8 cellular contexts compared by ENCODE assay signal in the genomic region with DNA sequence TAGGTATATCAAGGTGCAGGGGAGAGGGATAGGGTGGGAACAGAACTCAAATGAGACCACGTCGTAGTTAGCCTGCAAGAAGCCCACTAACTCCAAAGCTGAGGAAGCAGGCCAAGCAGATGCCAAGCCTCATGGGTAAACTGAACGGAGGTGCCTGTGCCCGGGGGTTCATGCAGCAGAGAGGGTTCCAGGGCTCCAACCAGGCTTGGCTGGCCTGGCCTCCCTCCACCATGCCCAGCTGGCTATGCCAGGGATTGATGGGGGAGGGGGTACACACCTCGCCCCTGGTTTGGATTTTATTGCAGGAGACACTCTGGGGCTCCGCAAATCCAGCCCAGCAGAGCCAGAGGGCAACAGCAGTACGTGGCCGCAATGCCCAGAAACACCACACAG. TPM values are rescaled to one million over a fixed set of nuclear protein-coding genes. Genes with fewer than 3 reads are reported as not detected.
A peak's percentile ranks its signal among the peaks of the same experiment; 100 is the strongest.
DNase-seq lines count a peak whose midpoint lies in the region; ATAC-seq and TF ChIP-seq lines count a peak whose summit lies in the region.
"Had no signal": no experiment of that assay in that cellular context is flagged by ENCODE, and none has a peak within 500 bp of the region (broad histone marks: within the 10 kb centered on the region; RNA-seq: fewer than 3 reads in every experiment).

No MANE protein-coding gene starts in this region.

- H3K27ac ChIP-seq in CD8-positive, alpha-beta T cell (ENCODE audit: low read depth, low read length), result no peak overlapping the region
- peak overlapping the region; percentile 74 to 92 for H3K27ac ChIP-seq in breast epithelium

- TF ChIP-seq CTCF in CD8-positive, alpha-beta T cell (IDR thresholded peaks at IDR 0.05), result no peak
- TF ChIP-seq CTCF in breast epithelium (IDR thresholded peaks at IDR 0.05), result no peak

- H3K27ac Mint-ChIP-seq in CD8-positive, alpha-beta T cell, result peak overlapping the region; percentile 41
- peak overlapping the region in 7 of 10 donors; percentile 12 to 78 (median 61) for H3K27ac Mint-ChIP-seq in naive thymus-derived CD8-positive, alpha-beta T cell

- no peak overlapping the region for H3K4me3 ChIP-seq in CD8-positive, alpha-beta T cell (ENCODE audit: low read depth, low read length)
- peak overlapping the region in 2 of 3 donors; percentile 3 to 34 for H3K4me3 ChIP-seq in breast epithelium

- H3K9me3 Mint-ChIP-seq in CD8-positive, alpha-beta T cell, result no peaks in the 10 kb centered on the region
- H3K9me3 Mint-ChIP-seq in naive thymus-derived CD8-positive, alpha-beta T cell, result no peaks in the 10 kb centered on the region

- H3K36me3 ChIP-seq in CD8-positive, alpha-beta T cell (ENCODE audit: insufficient read depth, low read length), result peaks cover 8% of the 10 kb centered on the region
- H3K36me3 ChIP-seq in breast epithelium, result no peaks in the 10 kb centered on the region

- POLR2A ChIA-PET in CD8-positive, alpha-beta T cell (lab: Charles Lee), result interaction anchor here (0.8 to 3.0 kb wide), 5 partner anchors 12 to 55 kb away, joined by 4 to 12 read pairs (median 8); a partner anchor contains a TSS
- POLR2A ChIA-PET in naive thymus-derived CD8-positive, alpha-beta T cell (lab: Charles Lee), result interaction anchor here (0.7 to 6.8 kb wide), 8 partner anchors 10 to 64 kb away, joined by 3 to 42 read pairs (median 6); a partner anchor contains a TSS

- H3K9me3 ChIP-seq in CD8-positive, alpha-beta T cell (ENCODE audit: low read length), result no peaks in the 10 kb centered on the region
- H3K9me3 ChIP-seq in breast epithelium, result no peaks in the 10 kb centered on the region

- intact Hi-C loops in CD8-positive, alpha-beta T cell (cut with DNase I, micrococcal nuclease), result no loop called here
- intact Hi-C loops in breast epithelium (cut with DNase I; ENCODE audit: low total_unique reads) (no loop called here), left colon (cut with DNase I, micrococcal nuclease) (no loop called here)

- H3K4me1 ChIP-seq in CD8-positive, alpha-beta T cell (ENCODE audit: insufficient read depth, low read length), result peaks cover 74% of the 10 kb centered on the region
- peaks cover 32 to 39% of the 10 kb centered on the region in 2 donors for H3K4me1 ChIP-seq in breast epithelium

- CTCF ChIA-PET in CD8-positive, alpha-beta T cell (lab: Charles Lee), result interaction anchor here (2.0 to 9.3 kb wide), 4 partner anchors 11 to 53 kb away, joined by 4 to 111 read pairs (median 68); a partner anchor contains a TSS

- no peak for DNase-seq in CD8-positive, alpha-beta T cell
- DNase-seq in breast epithelium (ENCODE audit: low spot score in 2 of 2) (no peak), left colon (no peak), NCI-H2227 (lab: John Stamatoyannopoulos, UW; ENCODE audit: unreplicated experiment) (no peak)
- no peak for DNase-seq in naive thymus-derived CD8-positive, alpha-beta T cell
- DNase-seq: NCI-H187 treated with DMSO at 0.1 percent for 48 hours, SIG-M5 had no signal

- H3K4me1 Mint-ChIP-seq in CD8-positive, alpha-beta T cell (ENCODE audit: low read depth), result peaks cover 76% of the 10 kb centered on the region
- peaks cover 37 to 96% (median 86%) of the 10 kb centered on the region in 4 donors for H3K4me1 Mint-ChIP-seq in naive thymus-derived CD8-positive, alpha-beta T cell

- TF ChIP-seq POLR2A in breast epithelium (IDR thresholded peaks at IDR 0.05), result no peak

- peaks cover 20% of the 10 kb centered on the region for H3K36me3 Mint-ChIP-seq in CD8-positive, alpha-beta T cell
- peaks cover 0 to 9% (median 0%) of the 10 kb centered on the region in 3 donors for H3K36me3 Mint-ChIP-seq in naive thymus-derived CD8-positive, alpha-beta T cell

- no peak overlapping the region for H3K4me3 Mint-ChIP-seq in CD8-positive, alpha-beta T cell
- peak overlapping the region in 3 of 10 donors; percentile 23 to 44 (median 38) for H3K4me3 Mint-ChIP-seq in naive thymus-derived CD8-positive, alpha-beta T cell

- ATAC-seq in CD8-positive, alpha-beta T cell, result no peak
- no peak for ATAC-seq in naive thymus-derived CD8-positive, alpha-beta T cell
- ATAC-seq in left colon (no peak), HG02884 (IDR thresholded peaks at IDR 0.05; ENCODE audit: unreplicated experiment) (no peak)

- H3K27me3 ChIP-seq in CD8-positive, alpha-beta T cell (ENCODE audit: insufficient read depth, low read length), result no peaks in the 10 kb centered on the region
- no peaks in the 10 kb centered on the region for H3K27me3 ChIP-seq in breast epithelium

- no peaks in the 10 kb centered on the region for H3K27me3 Mint-ChIP-seq in CD8-positive, alpha-beta T cell (ENCODE audit: low read depth)
- H3K27me3 Mint-ChIP-seq in naive thymus-derived CD8-positive, alpha-beta T cell, result no peaks in the 10 kb centered on the region

RNA-seq across cellular contexts. Expression of a gene that starts 27.3 kb away (rescaled TPM):
- 100 to 1,000 TPM; 170 to 171 TPM for total RNA-seq in CD8-positive, alpha-beta T cell
- total RNA-seq in breast epithelium, result 10 to 100 TPM; 44.8 to 74.1 (median 53.9) TPM
- 10 to 100 TPM; 93.9 to 96.6 TPM for total RNA-seq in naive thymus-derived CD8-positive, alpha-beta T cell
- 10 to 100 TPM; 64.3 to 95.6 (median 80.4) TPM for polyA plus RNA-seq in naive thymus-derived CD8-positive, alpha-beta T cell
- total RNA-seq in left colon, result 100 to 1,000 TPM; 161 to 164 TPM

RNA-seq across cellular contexts. Expression of a gene that starts 37.3 kb away (rescaled TPM):
- total RNA-seq in CD8-positive, alpha-beta T cell, result 1,000 to 10,000 TPM; 2,094 to 2,102 TPM
- 1,000 to 10,000 TPM; 3,137 to 4,833 (median 3,312) TPM for total RNA-seq in breast epithelium
- total RNA-seq in naive thymus-derived CD8-positive, alpha-beta T cell, result 1,000 to 10,000 TPM; 1,511 to 1,568 TPM
- polyA plus RNA-seq in naive thymus-derived CD8-positive, alpha-beta T cell, result 1,000 to 10,000 TPM; 1,821 to 2,320 (median 1,964) TPM
- 1,000 to 10,000 TPM; 1,414 to 1,580 TPM for total RNA-seq in left colon

RNA-seq across cellular contexts. Expression of a gene that starts 43.7 kb away (rescaled TPM):
- 100 to 1,000 TPM; 161 to 163 TPM for total RNA-seq in CD8-positive, alpha-beta T cell
- total RNA-seq in breast epithelium (10 to 100 TPM; 50.1 to 79.6 (median 73.4) TPM), left colon (10 to 100 TPM; 61.3 to 78.8 TPM)
- 100 to 1,000 TPM; 132 to 133 TPM for total RNA-seq in naive thymus-derived CD8-positive, alpha-beta T cell
- polyA plus RNA-seq in naive thymus-derived CD8-positive, alpha-beta T cell, result 10 to 100 TPM; 14.9 to 28.3 (median 23.8) TPM

RNA-seq across cellular contexts. Expression of a gene that starts 53.5 kb away (rescaled TPM):
- 1,000 to 10,000 TPM; 6,214 to 6,704 TPM for total RNA-seq in CD8-positive, alpha-beta T cell
- total RNA-seq in breast epithelium, result under 1 TPM; under 0.01 TPM
- 1,000 to 10,000 TPM; 4,355 to 8,006 TPM for total RNA-seq in naive thymus-derived CD8-positive, alpha-beta T cell
- 10 to 100 TPM in 1 of 3 donors, not detected in 2; 79.6 TPM for polyA plus RNA-seq in naive thymus-derived CD8-positive, alpha-beta T cell
- total RNA-seq in left colon, result 1,000 to 10,000 TPM; 7,104 to 9,174 TPM

RNA-seq across cellular contexts. Expression of a gene that starts 54.8 kb away (rescaled TPM):
- 1,000 to 10,000 TPM; 1,572 to 1,612 TPM for total RNA-seq in CD8-positive, alpha-beta T cell
- total RNA-seq in breast epithelium (under 1 TPM in 2 of 3 donors, not detected in 1; under 0.01 TPM), left colon (1,000 to 10,000 TPM; 2,546 to 2,662 TPM)
- 100 to 1,000 TPM; 519 to 934 TPM for total RNA-seq in naive thymus-derived CD8-positive, alpha-beta T cell
- not detected for polyA plus RNA-seq in naive thymus-derived CD8-positive, alpha-beta T cell
